In the genomic region with DNA sequence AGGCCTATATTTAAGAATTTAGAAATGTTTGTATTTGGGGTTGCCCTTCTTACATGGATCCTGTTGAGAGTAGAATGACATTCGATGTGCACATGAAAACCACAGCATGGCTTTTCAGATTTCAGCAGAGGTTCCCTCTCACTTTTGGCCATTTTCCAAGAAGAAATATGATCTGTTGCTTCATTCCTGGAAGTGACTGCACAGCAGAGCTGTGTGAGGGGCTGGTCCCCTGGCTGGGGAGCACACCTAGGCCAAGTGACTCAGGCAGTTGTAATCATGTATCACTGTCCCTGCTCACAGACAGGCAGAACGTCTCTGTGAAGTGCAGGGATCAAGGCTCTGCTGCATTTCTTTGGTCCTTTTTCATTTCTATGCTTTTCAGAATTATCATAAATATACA, we compare ENCODE assay signal across 8 cellular contexts. TPM values are rescaled to one million over a fixed set of nuclear protein-coding genes. Genes with fewer than 3 reads are reported as not detected.
A peak's percentile ranks its signal among the peaks of the same experiment; 100 is the strongest.
DNase-seq lines count a peak whose midpoint lies in the region; ATAC-seq and TF ChIP-seq lines count a peak whose summit lies in the region.

No MANE protein-coding gene starts in this region.

- DNase-seq in ACHN (peak; percentile 58), HT-29 (ENCODE audit: low spot score) (peak; percentile 27), RPMI7951 (ENCODE audit: low read depth) (peak; percentile 67), heart right ventricle (no peak), superior temporal gyrus (ENCODE audit: extremely low spot score) (no peak), posterior cingulate gyrus (no peak)
- no peak for DNase-seq in activated CD4-positive, CD25-positive, alpha-beta regulatory T cell (lab: John Stamatoyannopoulos, UW)

- H3K4me3 ChIP-seq in heart right ventricle, result no peak overlapping the region

- peaks cover 11 to 28% (median 19%) of the 10 kb centered on the region in 9 donors for H3K4me1 ChIP-seq in heart right ventricle

- intact Hi-C loops in heart right ventricle (cut with DNase I) (no loop called here), posterior cingulate gyrus (cut with DNase I) (no loop called here)

- peak in 6 of 8 donors; percentile 55 to 87 (median 66) for ATAC-seq in heart right ventricle
- no peak for ATAC-seq in GM18870 (IDR thresholded peaks at IDR 0.05; ENCODE audit: unreplicated experiment)

- no peaks in the 10 kb centered on the region for H3K27me3 ChIP-seq in heart right ventricle

- no peaks in the 10 kb centered on the region for H3K9me3 ChIP-seq in heart right ventricle

- no peak for TF ChIP-seq CTCF in heart right ventricle (IDR thresholded peaks at IDR 0.05)

- in situ Hi-C loops in ACHN (cut with HindIII; ENCODE audit: low pct_ligation_motif_present, low pct_unique_long_range_greater_than_20kb, low sequenced_read_pairs), result no loop called here

- 11 to 21% methylated on average over 2 of the region's 2 CpGs for WGBS in heart right ventricle, 2 donors

- H3K36me3 ChIP-seq in heart right ventricle, result peaks cover 0 to 97% (median 54%) of the 10 kb centered on the region in 9 donors

- H3K27ac ChIP-seq in heart right ventricle, result peak overlapping the region in 1 of 10 donors; percentile 63

RNA-seq across cellular contexts. Expression of a gene that starts 32.3 kb away (rescaled TPM):
- 0.76 and 1.5 TPM in 2 replicates for total RNA-seq in HT-29 (2014; rRNA removed; shearing (Covaris generic))
- not detected in 2 replicates for total RNA-seq in RPMI7951 (2014; rRNA removed; shearing (Covaris generic))
- 10 to 100 TPM; 44.2 to 87.5 (median 63.3) TPM for total RNA-seq in heart right ventricle
- 10 to 100 TPM; 52.6 to 94.7 TPM for polyA plus RNA-seq in heart right ventricle

RNA-seq across cellular contexts. Expression of a gene that starts 39.3 kb away (rescaled TPM):
- 15.8 and 18.6 TPM in 2 replicates for total RNA-seq in HT-29 (2014; rRNA removed; shearing (Covaris generic))
- 16.5 and 20.3 TPM in 2 replicates for total RNA-seq in RPMI7951 (2014; rRNA removed; shearing (Covaris generic))
- 10 to 100 TPM; 20.1 to 36.5 (median 24.7) TPM for total RNA-seq in heart right ventricle
- polyA plus RNA-seq in heart right ventricle, result 10 to 100 TPM in 1 of 2 donors, 1 to 10 TPM in 1; 7.5 to 10.6 TPM

Comparison
In these comparisons a context has a peak if more than half of its experiments do, and no peak if none do; other contexts are left out.
1. DNase-seq: peak in ACHN (single experiment), HT-29 (single experiment) and RPMI7951 (single experiment); none in heart right ventricle (0 of 2), superior temporal gyrus (single experiment), posterior cingulate gyrus (0 of 10) and activated CD4-positive, CD25-positive, alpha-beta regulatory T cell (0 of 4).
2. RNA of a gene that starts 32.3 kb away (total RNA-seq): 44.2 to 87.5 TPM in heart right ventricle; 0.76 to 1.5 TPM in HT-29 and not detected in RPMI7951; every median in the first group is over 10 times any median in the second.